In genomic region chr20:14512856-14513255, GRCh38 we compare ENCODE assay signal across 16 cellular contexts.
DNase-seq lines count a peak whose midpoint lies in the region; ATAC-seq and TF ChIP-seq lines count a peak whose summit lies in the region.
"Had no signal": no experiment of that assay in that cellular context is flagged by ENCODE, and none has a peak within 500 bp of the region (broad histone marks: within the 10 kb centered on the region; RNA-seq: fewer than 3 reads in every experiment).

No MANE protein-coding gene starts in this region.

- DNase-seq in H4 (ENCODE audit: low spot score) (peak; percentile 21), NCI-H1105 (lab: John Stamatoyannopoulos, UW) (peak; percentile 26), hepatocyte (ENCODE audit: low spot score) (peak; percentile 14), middle frontal gyrus (ENCODE audit: extremely low spot score, low spot score) (no peak), MV-4-11 (lab: John Stamatoyannopoulos, UW) (no peak)
- no peak for DNase-seq in activated naive CD8-positive, alpha-beta T cell treated with anti-CD3 and anti-CD28 coated beads for 36 hours
- DNase-seq: ACHN, AML-193, DMS79 treated with DMSO at 0.1 percent for 48 hours, NCI-H1417, NCI-H187 treated with DMSO at 0.1 percent for 48 hours, NCI-H524, SW 1271 had no signal

- H3K36me3 Mint-ChIP-seq in activated naive CD8-positive, alpha-beta T cell treated with anti-CD3 and anti-CD28 coated beads for 36 hours, result no peaks in the 10 kb centered on the region

- no peaks in the 10 kb centered on the region for H3K27me3 ChIP-seq in hepatocyte
- H3K27me3 ChIP-seq: SJSA1 had no signal

- no peak for TF ChIP-seq CTCF in hepatocyte (IDR thresholded peaks at IDR 0.05; ENCODE audit: poor library complexity)

- H3K4me3 ChIP-seq in hepatocyte, result no peak overlapping the region
- H3K4me3 ChIP-seq: SJSA1 had no signal

- no peaks in the 10 kb centered on the region for H3K79me2 ChIP-seq in hepatocyte

- peaks cover 6% of the 10 kb centered on the region for H3K9me3 Mint-ChIP-seq in activated naive CD8-positive, alpha-beta T cell treated with anti-CD3 and anti-CD28 coated beads for 36 hours

- no peaks in the 10 kb centered on the region for H3K27me3 Mint-ChIP-seq in activated naive CD8-positive, alpha-beta T cell treated with anti-CD3 and anti-CD28 coated beads for 36 hours

- peak overlapping the region; percentile 7 for H3K4me2 ChIP-seq in hepatocyte

- H2AFZ ChIP-seq in hepatocyte, result no peak overlapping the region

- H3K4me3 Mint-ChIP-seq in activated naive CD8-positive, alpha-beta T cell treated with anti-CD3 and anti-CD28 coated beads for 36 hours, result no peak overlapping the region

- no peaks in the 10 kb centered on the region for H3K9me3 ChIP-seq in hepatocyte (ENCODE audit: low read depth)
- H3K9me3 ChIP-seq: SJSA1 had no signal

- no peaks in the 10 kb centered on the region for H3K4me1 Mint-ChIP-seq in activated naive CD8-positive, alpha-beta T cell treated with anti-CD3 and anti-CD28 coated beads for 36 hours

- no peaks in the 10 kb centered on the region for H3K9me2 ChIP-seq in hepatocyte (replicated peaks; ENCODE audit: insufficient read depth)

- no peaks in the 10 kb centered on the region for H4K20me1 ChIP-seq in hepatocyte (ENCODE audit: insufficient read depth, poor library complexity, severe bottlenecking)

- no peak overlapping the region for H3K27ac ChIP-seq in hepatocyte
- H3K27ac ChIP-seq: C4-2B, SJSA1 had no signal

- H3K27ac Mint-ChIP-seq in activated naive CD8-positive, alpha-beta T cell treated with anti-CD3 and anti-CD28 coated beads for 36 hours, result no peak overlapping the region

- H3K36me3 ChIP-seq in hepatocyte (replicated peaks; ENCODE audit: insufficient read depth, low read depth), result no peaks in the 10 kb centered on the region
- H3K36me3 ChIP-seq: SJSA1 had no signal

- no peak for ATAC-seq in SK-N-SH treated with all-trans-retinoic acid at 6 μM for 48 hours

- H3K4me1 ChIP-seq in hepatocyte (ENCODE audit: insufficient read depth), result peaks cover 7% of the 10 kb centered on the region
- H3K4me1 ChIP-seq: SJSA1 had no signal

- WGBS in hepatocyte (ENCODE audit: low lambda C conversion rate, missing lambda C conversion rate), result 24% methylated on average over 2 of the region's 2 CpGs

TF ChIP-seq in SK-N-SH treated with all-trans-retinoic acid at 6 μM for 48 hours, 23 proteins besides CTCF, POLR2A, EP300 and RAD21:
- TF ChIP-seq PPARA (CRISPR knock-in tag; IDR thresholded peaks at IDR 0.05; ENCODE audit: borderline replicate concordance) (no peak), ISL1 (CRISPR knock-in tag; IDR thresholded peaks at IDR 0.05) (peak; percentile 32)

Comparison
In these comparisons a context has a peak if more than half of its experiments do, and no peak if none do; other contexts are left out.
1. DNase-seq: peak in H4 (single experiment), NCI-H1105 (single experiment) and hepatocyte (single experiment); none in middle frontal gyrus (single experiment), MV-4-11 (single experiment) and activated naive CD8-positive, alpha-beta T cell treated with anti-CD3 and anti-CD28 coated beads for 36 hours (single experiment).